Comparison of ENCODE assay signal across 1 cellular context in the genomic region with DNA sequence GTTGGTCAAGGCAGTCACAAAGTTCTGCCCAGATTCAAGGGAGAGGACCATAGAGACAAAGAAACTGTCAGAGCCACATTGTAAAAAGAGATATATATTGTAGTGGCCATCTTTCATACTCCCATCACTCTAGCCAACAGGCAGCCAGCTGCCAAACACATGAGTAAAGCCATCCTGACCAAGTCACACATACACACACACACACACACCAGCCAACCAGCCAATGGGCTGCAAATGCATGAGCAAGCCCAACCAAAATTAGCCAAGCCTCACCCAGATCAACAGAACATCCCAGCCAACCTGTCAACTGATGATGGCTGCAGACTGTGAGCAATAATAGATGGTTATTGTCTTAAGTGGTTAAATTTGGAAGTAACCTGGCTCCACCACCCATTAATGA.
TF ChIP-seq lines count a peak whose summit lies in the region.

No MANE protein-coding gene starts in this region.

TF ChIP-seq in IMR-90, 13 proteins besides CTCF, POLR2A, EP300 and RAD21 (continued from another document):
- TF ChIP-seq BHLHE40 (IDR thresholded peaks at IDR 0.05; ENCODE audit: low read depth, low read length) (no peak), MAFK (IDR thresholded peaks at IDR 0.05; ENCODE audit: low read depth, low read length) (no peak), SMC3 (IDR thresholded peaks at IDR 0.05; ENCODE audit: low read depth, low read length) (no peak), RFX5 (IDR thresholded peaks at IDR 0.05; ENCODE audit: low read depth, low read length) (no peak), FOS (IDR thresholded peaks at IDR 0.05; ENCODE audit: low read depth, low read length) (no peak), CHD1 (IDR thresholded peaks at IDR 0.05; ENCODE audit: low read depth, low read length) (no peak), MAZ (IDR thresholded peaks at IDR 0.05; ENCODE audit: borderline replicate concordance, low read depth, low read length) (no peak), CEBPB (IDR thresholded peaks at IDR 0.05; ENCODE audit: low read depth, low read length) (no peak), NFE2L2 (IDR thresholded peaks at IDR 0.05; ENCODE audit: low read depth, low read length) (no peak), MXI1 (IDR thresholded peaks at IDR 0.05; ENCODE audit: borderline replicate concordance, low read depth, low read length) (no peak)
- TF ChIP-seq, protein P1, sequence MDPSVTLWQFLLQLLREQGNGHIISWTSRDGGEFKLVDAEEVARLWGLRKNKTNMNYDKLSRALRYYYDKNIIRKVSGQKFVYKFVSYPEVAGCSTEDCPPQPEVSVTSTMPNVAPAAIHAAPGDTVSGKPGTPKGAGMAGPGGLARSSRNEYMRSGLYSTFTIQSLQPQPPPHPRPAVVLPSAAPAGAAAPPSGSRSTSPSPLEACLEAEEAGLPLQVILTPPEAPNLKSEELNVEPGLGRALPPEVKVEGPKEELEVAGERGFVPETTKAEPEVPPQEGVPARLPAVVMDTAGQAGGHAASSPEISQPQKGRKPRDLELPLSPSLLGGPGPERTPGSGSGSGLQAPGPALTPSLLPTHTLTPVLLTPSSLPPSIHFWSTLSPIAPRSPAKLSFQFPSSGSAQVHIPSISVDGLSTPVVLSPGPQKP (IDR thresholded peaks at IDR 0.05; ENCODE audit: borderline replicate concordance, low read depth, low read length), result no peak
TF ChIP-seq in IMR-90: peak in this region for 0.
